ENCODE assay signal across 24 cellular contexts in the genomic region with DNA sequence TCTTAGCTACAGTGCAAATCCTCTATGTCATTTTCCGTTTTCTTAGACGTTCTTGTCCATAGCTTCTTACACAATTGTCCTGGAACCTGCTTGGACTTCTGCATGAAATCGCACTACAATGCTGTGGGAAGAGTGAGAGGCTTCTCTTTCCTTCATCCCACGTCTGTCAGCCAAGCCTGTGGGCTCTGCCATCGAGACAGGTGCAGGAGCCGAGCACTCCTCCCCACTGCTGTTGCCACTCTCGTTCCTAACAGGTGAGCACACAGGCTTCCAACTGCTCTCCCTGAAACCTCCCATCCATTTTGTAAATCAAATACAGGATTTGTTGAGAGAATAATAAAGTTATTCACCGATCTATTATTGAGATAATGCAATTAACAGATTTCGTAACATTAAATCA. TPM values are rescaled to one million over a fixed set of nuclear protein-coding genes. Genes with fewer than 3 reads are reported as not detected.
DNase-seq lines count a peak whose midpoint lies in the region; ATAC-seq and TF ChIP-seq lines count a peak whose summit lies in the region.
"Had no signal": no experiment of that assay in that cellular context is flagged by ENCODE, and none has a peak within 500 bp of the region (broad histone marks: within the 10 kb centered on the region; RNA-seq: fewer than 3 reads in every experiment).

No MANE protein-coding gene starts in this region.

- in situ Hi-C loops in G401 (cut with HindIII; ENCODE audit: low sequenced_read_pairs) (no loop called here), gastrocnemius medialis (cut with MboI; ENCODE audit: low sequenced_read_pairs in 4 of 4) (no loop called here)

- H3K27me3 Mint-ChIP-seq in T-helper 17 cell, result no peaks in the 10 kb centered on the region
- H3K27me3 Mint-ChIP-seq in activated CD4-positive, alpha-beta memory T cell treated with anti-CD3 and anti-CD28 coated beads for 36 hours, result no peaks in the 10 kb centered on the region
- H3K27me3 Mint-ChIP-seq: CD4-positive, alpha-beta T cell had no signal

- H3K4me3 ChIP-seq in gastrocnemius medialis (no peak overlapping the region), Peyer's patch (no peak overlapping the region)
- H3K4me3 ChIP-seq: GM23338, HAP-1, K562 had no signal

- POLR2A ChIA-PET in activated CD4-positive, alpha-beta memory T cell treated with anti-CD3 and anti-CD28 coated beads for 36 hours (lab: Charles Lee), result no interaction called here

- H3K9me3 Mint-ChIP-seq in activated CD4-positive, alpha-beta memory T cell treated with anti-CD3 and anti-CD28 coated beads for 36 hours, result no peaks in the 10 kb centered on the region
- H3K9me3 Mint-ChIP-seq: CD4-positive, alpha-beta T cell; GM23338 had no signal

- CTCF ChIA-PET in activated CD4-positive, alpha-beta memory T cell treated with anti-CD3 and anti-CD28 coated beads for 36 hours (lab: Charles Lee), result no interaction called here

- intact Hi-C loops in gastrocnemius medialis (cut with DNase I; ENCODE audit: low total_unique reads), result no loop called here
- intact Hi-C loops in activated CD4-positive, alpha-beta memory T cell treated with anti-CD3 and anti-CD28 coated beads for 36 hours (cut with micrococcal nuclease), result no loop called here

- H3K27ac Mint-ChIP-seq in T-helper 17 cell, result peak overlapping the region; percentile 34
- no peak overlapping the region for H3K27ac Mint-ChIP-seq in activated CD4-positive, alpha-beta memory T cell treated with anti-CD3 and anti-CD28 coated beads for 36 hours
- H3K27ac Mint-ChIP-seq: CD4-positive, alpha-beta T cell; GM23338 had no signal

- peak; percentile 44 for DNase-seq in G401 (ENCODE audit: low spot score)
- DNase-seq in T-helper 17 cell, result no peak
- peak; percentile 37 for DNase-seq in islet precursor cell
- peak in 1 of 2 donors; percentile 66 for DNase-seq in gastrocnemius medialis
- DNase-seq in activated CD4-positive, alpha-beta memory T cell treated with anti-CD3 and anti-CD28 coated beads for 36 hours, result no peak
- DNase-seq in Peyer's patch, result no peak
- DNase-seq in NCI-H524 (lab: John Stamatoyannopoulos, UW), result no peak
- DNase-seq: Caco-2; CD4-positive, alpha-beta T cell; MM.1S; NCI-H1048; NCI-H1417 treated with DMSO at 0.1 percent for 48 hours; NCI-H1930; NCI-H2171; NCI-H345; NCI-H524 treated with DMSO at 0.1 percent for 48 hours; NCI-H82; OCI-M1; Right ventricle myocardium superior had no signal

- no peak overlapping the region for H3K4me3 Mint-ChIP-seq in T-helper 17 cell
- H3K4me3 Mint-ChIP-seq in activated CD4-positive, alpha-beta memory T cell treated with anti-CD3 and anti-CD28 coated beads for 36 hours, result no peak overlapping the region
- H3K4me3 Mint-ChIP-seq: CD4-positive, alpha-beta T cell; GM23338 had no signal

- H3K36me3 ChIP-seq in gastrocnemius medialis (peaks cover 0 to 40% of the 10 kb centered on the region in 2 donors), Peyer's patch (peaks cover 0 to 78% (median 0%) of the 10 kb centered on the region in 3 donors)

- peak overlapping the region; percentile 32 to 64 (median 38) for H3K27ac ChIP-seq in gastrocnemius medialis
- H3K27ac ChIP-seq in Peyer's patch, result no peak overlapping the region

- H3K4me1 Mint-ChIP-seq in T-helper 17 cell, result peaks cover 19% of the 10 kb centered on the region
- no peaks in the 10 kb centered on the region for H3K4me1 Mint-ChIP-seq in activated CD4-positive, alpha-beta memory T cell treated with anti-CD3 and anti-CD28 coated beads for 36 hours (ENCODE audit: low read depth)

- H3K27me3 ChIP-seq in gastrocnemius medialis, result no peaks in the 10 kb centered on the region
- no peaks in the 10 kb centered on the region for H3K27me3 ChIP-seq in Peyer's patch

- no peaks in the 10 kb centered on the region for H3K9me3 ChIP-seq in T-helper 17 cell (ENCODE audit: control insufficient read depth, low read length, poor library complexity, severe bottlenecking)
- H3K9me3 ChIP-seq in gastrocnemius medialis, result no peaks in the 10 kb centered on the region
- no peaks in the 10 kb centered on the region for H3K9me3 ChIP-seq in Peyer's patch
- H3K9me3 ChIP-seq: Caco-2, HAP-1 had no signal

- ATAC-seq in T-helper 17 cell (no peak), gastrocnemius medialis (peak in 1 of 2 donors; percentile 85)
- ATAC-seq: GM23338, K562 had no signal

- no peak for TF ChIP-seq CTCF in gastrocnemius medialis (IDR thresholded peaks at IDR 0.05 in 4 of 5, conservative IDR thresholded peaks at IDR 0.05 in 1 of 5)
- TF ChIP-seq CTCF in Peyer's patch (IDR thresholded peaks at IDR 0.05), result no peak

- TF ChIP-seq POLR2A in gastrocnemius medialis (IDR thresholded peaks at IDR 0.05) (no peak), Peyer's patch (IDR thresholded peaks at IDR 0.05) (no peak)

- H3K4me1 ChIP-seq in gastrocnemius medialis (peaks cover 20 to 35% of the 10 kb centered on the region in 2 donors), Peyer's patch (no peaks in the 10 kb centered on the region)
- H3K4me1 ChIP-seq: Caco-2 had no signal

- peaks cover 10% of the 10 kb centered on the region for H3K36me3 Mint-ChIP-seq in T-helper 17 cell (ENCODE audit: low read depth)
- H3K36me3 Mint-ChIP-seq in activated CD4-positive, alpha-beta memory T cell treated with anti-CD3 and anti-CD28 coated beads for 36 hours, result peaks cover 29% of the 10 kb centered on the region

RNA-seq across cellular contexts. Expression of a gene that starts 23.5 kb away (rescaled TPM):
- 11.4 and 18.9 TPM in 2 replicates for total RNA-seq in G401 (2014; rRNA removed; shearing (Covaris generic))
- total RNA-seq in T-helper 17 cell (10 to 100 TPM; 57.2 to 59.0 TPM), gastrocnemius medialis (10 to 100 TPM; 40.9 to 54.2 (median 45.4) TPM), Peyer's patch (10 to 100 TPM; 44.1 to 99.8 (median 67.5) TPM)
- total RNA-seq in activated CD4-positive, alpha-beta memory T cell treated with anti-CD3 and anti-CD28 coated beads for 36 hours, result 10 to 100 TPM; 18.2 to 19.1 TPM

RNA-seq across cellular contexts. Expression of a gene that starts 57.5 kb away (rescaled TPM):
- not detected in 2 replicates for total RNA-seq in G401 (2014; rRNA removed; shearing (Covaris generic))
- not detected for total RNA-seq in T-helper 17 cell
- not detected for total RNA-seq in gastrocnemius medialis
- total RNA-seq in activated CD4-positive, alpha-beta memory T cell treated with anti-CD3 and anti-CD28 coated beads for 36 hours, result not detected
- total RNA-seq in Peyer's patch, result not detected
- total RNA-seq: A673; Caco-2; CD4-positive, alpha-beta T cell; K562; Right ventricle myocardium superior; SK-MEL-5 had no signal

Comparison
In these comparisons a context has a peak if more than half of its experiments do, and no peak if none do; other contexts are left out.
1. DNase-seq: peak in G401 (single experiment) and islet precursor cell (single experiment); none in T-helper 17 cell (0 of 3), activated CD4-positive, alpha-beta memory T cell treated with anti-CD3 and anti-CD28 coated beads for 36 hours (single experiment), Peyer's patch (0 of 3) and NCI-H524 (0 of 2).
2. H3K27ac ChIP-seq: peak in gastrocnemius medialis (4 of 4); none in Peyer's patch (0 of 4).